Comparison of ENCODE assay signal across 19 cellular contexts in genomic region chr16:27344707-27345106, GRCh38. TPM values are rescaled to one million over a fixed set of nuclear protein-coding genes. Genes with fewer than 3 reads are reported as not detected.
A peak's percentile ranks its signal among the peaks of the same experiment; 100 is the strongest.
DNase-seq lines count a peak whose midpoint lies in the region; ATAC-seq and TF ChIP-seq lines count a peak whose summit lies in the region.
"Had no signal": no experiment of that assay in that cellular context is flagged by ENCODE, and none has a peak within 500 bp of the region (broad histone marks: within the 10 kb centered on the region; RNA-seq: fewer than 3 reads in every experiment).

No MANE protein-coding gene starts in this region.

- H3K4me2 ChIP-seq in neuronal stem cell (ENCODE audit: insufficient read depth, low read length, poor library complexity, severe bottlenecking), result no peak overlapping the region
- H3K4me2 ChIP-seq: BLaER1, GM23338 had no signal

- H3K18ac ChIP-seq in neuronal stem cell (ENCODE audit: low read length), result peak overlapping the region; percentile 77

- no peak overlapping the region for H3K14ac ChIP-seq in neuronal stem cell (ENCODE audit: low read length)

- H3K27me3 ChIP-seq in gastroesophageal sphincter (no peaks in the 10 kb centered on the region), neuronal stem cell (ENCODE audit: control insufficient read depth in 3 of 3, insufficient read depth in 3 of 3, low read depth in 1 of 3, low read length in 3 of 3) (no peaks in the 10 kb centered on the region)
- H3K27me3 ChIP-seq: BLaER1 had no signal

- H3K79me1 ChIP-seq in neuronal stem cell (ENCODE audit: low read depth, low read length), result no peaks in the 10 kb centered on the region

- H4K91ac ChIP-seq in neuronal stem cell (ENCODE audit: low read depth, low read length, poor library complexity), result no peak overlapping the region

- no peak overlapping the region for H2BK12ac ChIP-seq in neuronal stem cell (ENCODE audit: low read length)

- H3K27ac ChIP-seq in RWPE1 (0 out of 2 replicates have a peak overlapping the region, but pooled peaks have one; percentile 10), gastroesophageal sphincter (peak overlapping the region in 3 of 4 donors; percentile 26 to 61 (median 45)), neuronal stem cell (replicated peaks; ENCODE audit: low read length) (no peak overlapping the region)
- H3K27ac ChIP-seq: 22Rv1, BLaER1 had no signal

- POLR2A ChIA-PET in RWPE1 (lab: Yijun Ruan, JAX; ENCODE audit: low non-redundant PET), result no interaction called here

- TF ChIP-seq POLR2A in gastroesophageal sphincter (IDR thresholded peaks at IDR 0.05), result no peak

- no peak overlapping the region for H3K9ac ChIP-seq in neuronal stem cell (ENCODE audit: low read depth, low read length, poor library complexity)
- H3K9ac ChIP-seq: BLaER1 had no signal

- H3K4me3 ChIP-seq in gastroesophageal sphincter, result no peak overlapping the region
- no peak overlapping the region for H3K4me3 ChIP-seq in neuronal stem cell (ENCODE audit: low read length in 2 of 2)
- H3K4me3 ChIP-seq: BLaER1, GM23338 had no signal

- no peak overlapping the region for H2BK120ac ChIP-seq in neuronal stem cell (ENCODE audit: low read depth, low read length)

- no peak overlapping the region for H2AFZ ChIP-seq in neuronal stem cell (ENCODE audit: low read length)
- H2AFZ ChIP-seq: GM23338 had no signal

- no peak overlapping the region for H3K4ac ChIP-seq in neuronal stem cell (ENCODE audit: low read length)

- H3K23ac ChIP-seq in neuronal stem cell (ENCODE audit: low read depth, low read length, poor library complexity), result peak overlapping the region; percentile 63

- H4K8ac ChIP-seq in neuronal stem cell (ENCODE audit: low read depth, low read length), result no peak overlapping the region

- no peak overlapping the region for H2BK15ac ChIP-seq in neuronal stem cell (ENCODE audit: low read length)

- H3K36me3 ChIP-seq in gastroesophageal sphincter (peaks cover 0 to 100% of the 10 kb centered on the region in 2 donors), neuronal stem cell (replicated peaks in 1 of 2; ENCODE audit: control insufficient read depth in 2 of 2, insufficient read depth in 2 of 2, low read length in 2 of 2) (peaks cover 0 to 6% of the 10 kb centered on the region in 2 donors)

- H2BK5ac ChIP-seq in neuronal stem cell (ENCODE audit: low read length), result no peak overlapping the region

- no peak for TF ChIP-seq EP300 in gastroesophageal sphincter (IDR thresholded peaks at IDR 0.05)

- DNase-seq in NCI-H748 (lab: John Stamatoyannopoulos, UW; ENCODE audit: unreplicated experiment), result peak; percentile 11
- no peak for DNase-seq in NCI-H748 treated with DMSO at 0.1 percent for 48 hours (lab: John Stamatoyannopoulos, UW)
- DNase-seq in RWPE1 (ENCODE audit: low spot score), result no peak
- DNase-seq in neuronal stem cell (ENCODE audit: low spot score), result no peak
- DNase-seq: GF-D8, HFFc6, MV-4-11, NCI-H1417 treated with DMSO at 0.1 percent for 48 hours, NCI-H2029, NCI-H510A, RPMI8226 had no signal

- peaks cover 0 to 32% (median 0%) of the 10 kb centered on the region in 3 donors for H3K4me1 ChIP-seq in gastroesophageal sphincter
- H3K4me1 ChIP-seq in neuronal stem cell (ENCODE audit: control insufficient read depth in 2 of 2, insufficient read depth in 1 of 2, low read depth in 1 of 2, low read length in 2 of 2), result peaks cover 0 to 5% of the 10 kb centered on the region in 2 donors

- H3K9me3 ChIP-seq in gastroesophageal sphincter (no peaks in the 10 kb centered on the region), neuronal stem cell (replicated peaks in 1 of 2; ENCODE audit: control insufficient read depth in 2 of 2, insufficient read depth in 1 of 2, low read depth in 1 of 2, low read length in 2 of 2) (peaks cover 0 to 2% of the 10 kb centered on the region in 2 donors)
- H3K9me3 ChIP-seq: BLaER1 had no signal

- no CpG with 5 or more reads among the region's 15 CpGs for WGBS in gastroesophageal sphincter (ENCODE audit: low coverage in 1 of 2), 2 donors
- WGBS in neuronal stem cell (ENCODE audit: extremely low coverage in 2 of 2, insufficient read length in 2 of 2, insufficient replicate concordance in 1 of 2), 2 donors, result no CpG with 5 or more reads among the region's 15 CpGs

- H2AK5ac ChIP-seq in neuronal stem cell (ENCODE audit: low read depth, low read length), result peak overlapping the region; percentile 35

- CTCF ChIA-PET in RWPE1 (lab: Yijun Ruan, JAX), result interaction anchor here (0.6 kb wide), 2 partner anchors 15 to 89 kb away, joined by 3 to 5 read pairs; no protein-coding TSS in a partner anchor

- ATAC-seq in gastroesophageal sphincter (no peak), HG03280 (IDR thresholded peaks at IDR 0.05; ENCODE audit: unreplicated experiment) (no peak), HG02588 (IDR thresholded peaks at IDR 0.05; ENCODE audit: unreplicated experiment) (no peak), HG03342 (IDR thresholded peaks at IDR 0.05; ENCODE audit: unreplicated experiment) (no peak)
- ATAC-seq: GM23338 had no signal

- TF ChIP-seq CTCF in RWPE1 (conservative IDR thresholded peaks at IDR 0.05; ENCODE audit: low read depth), result no peak
- TF ChIP-seq CTCF in gastroesophageal sphincter (IDR thresholded peaks at IDR 0.05), result no peak

RNA-seq across cellular contexts. Expression of gene IL4R, which starts 30.9 kb away (rescaled TPM):
- 100 to 1,000 TPM in 2 of 4 donors, 10 to 100 TPM in 2; 72.3 to 212 (median 110) TPM for total RNA-seq in gastroesophageal sphincter
- polyA plus RNA-seq in neuronal stem cell (2013, experiment 1 of 2), result 9.3 TPM
- 9.2 TPM for polyA plus RNA-seq in neuronal stem cell (2013, experiment 2 of 2)

RNA-seq across cellular contexts. Expression of gene IL21R, which starts 57.3 kb away (rescaled TPM):
- total RNA-seq in gastroesophageal sphincter, result under 1 TPM in 3 of 4 donors, not detected in 1; 0.23 to 0.40 (median 0.25) TPM
- polyA plus RNA-seq in neuronal stem cell (2013, experiment 1 of 2), result 0.13 TPM
- polyA plus RNA-seq in neuronal stem cell (2013, experiment 2 of 2), result 0.14 TPM
- total RNA-seq: HT-29 had no signal
